25 cellular contexts compared by ENCODE assay signal in the genomic region with DNA sequence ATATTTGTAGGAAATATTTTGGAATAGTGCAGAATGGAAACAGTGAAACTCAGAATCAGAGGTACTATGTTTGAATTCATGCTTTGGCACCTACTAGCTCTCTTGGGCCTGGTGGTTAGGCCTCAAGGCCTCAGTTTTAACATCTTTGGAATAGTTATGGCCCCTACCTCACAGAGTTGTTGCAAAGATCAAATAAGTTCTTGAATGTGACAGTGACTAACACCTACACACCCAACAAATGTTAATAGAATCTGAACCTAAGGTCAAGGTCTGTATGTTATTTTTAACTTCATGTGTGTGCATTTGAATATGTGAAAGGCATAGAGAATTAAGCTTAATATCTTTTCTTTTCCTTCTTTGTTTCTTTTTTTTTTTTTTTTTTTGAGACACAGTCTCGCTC.
"Had no signal": no experiment of that assay in that cellular context is flagged by ENCODE, and none has a peak within 500 bp of the region (broad histone marks: within the 10 kb centered on the region; RNA-seq: fewer than 3 reads in every experiment).

No MANE protein-coding gene starts in this region.

- H3K4me3 Mint-ChIP-seq: activated naive CD4-positive, alpha-beta T cell treated with anti-CD3 and anti-CD28 coated beads, Interleukin-2, amount 50 U/mL, for 24 hours; endodermal cell; naive thymus-derived CD8-positive, alpha-beta T cell; stimulated activated effector memory CD8-positive, alpha-beta T cell treated with anti-CD3 and anti-CD28 coated beads, Interleukin-12 subunit alpha, Interleukin-12 subunit beta, amount 100 ng/mL, for 72 hours; WTC11 had no signal

- H3K4me1 ChIP-seq: ascending aorta, colonic mucosa had no signal

- H3K36me3 Mint-ChIP-seq: stimulated activated effector memory CD8-positive, alpha-beta T cell treated with anti-CD3 and anti-CD28 coated beads, Interleukin-12 subunit alpha, Interleukin-12 subunit beta, amount 100 ng/mL, for 72 hours had no signal

- H3K4me1 Mint-ChIP-seq: stimulated activated effector memory CD8-positive, alpha-beta T cell treated with anti-CD3 and anti-CD28 coated beads, Interleukin-12 subunit alpha, Interleukin-12 subunit beta, amount 100 ng/mL, for 72 hours had no signal

- H3K9me3 Mint-ChIP-seq: activated naive CD4-positive, alpha-beta T cell treated with anti-CD3 and anti-CD28 coated beads, Interleukin-2, amount 50 U/mL, for 24 hours; endodermal cell; naive thymus-derived CD8-positive, alpha-beta T cell; stimulated activated effector memory CD8-positive, alpha-beta T cell treated with anti-CD3 and anti-CD28 coated beads, Interleukin-12 subunit alpha, Interleukin-12 subunit beta, amount 100 ng/mL, for 72 hours; WTC11 had no signal

- H3K27ac Mint-ChIP-seq: activated naive CD4-positive, alpha-beta T cell treated with anti-CD3 and anti-CD28 coated beads, Interleukin-2, amount 50 U/mL, for 24 hours; endodermal cell; naive thymus-derived CD8-positive, alpha-beta T cell; stimulated activated effector memory CD8-positive, alpha-beta T cell treated with anti-CD3 and anti-CD28 coated beads, Interleukin-12 subunit alpha, Interleukin-12 subunit beta, amount 100 ng/mL, for 72 hours had no signal

- H3K27me3 ChIP-seq: ascending aorta, colonic mucosa, esophagus squamous epithelium, gastrocnemius medialis, ovary, stomach, suprapubic skin, tibial nerve had no signal

- H3K27ac ChIP-seq: ascending aorta, esophagus squamous epithelium, gastrocnemius medialis, ovary, psoas muscle, suprapubic skin had no signal

- H3K27me3 Mint-ChIP-seq: activated naive CD4-positive, alpha-beta T cell treated with anti-CD3 and anti-CD28 coated beads, Interleukin-2, amount 50 U/mL, for 24 hours; naive thymus-derived CD8-positive, alpha-beta T cell had no signal

- DNase-seq: activated gamma-delta T cell treated with Interleukin-2 at 50 U/mL for 16 hours; activated T-cell treated with anti-CD3 and anti-CD28 coated beads, Interleukin-2, amount 50 U/mL, for 1 hour; colonic mucosa; endodermal cell; esophagus squamous epithelium; gastrocnemius medialis; head of caudate nucleus; islet precursor cell; left cardiac atrium; naive thymus-derived CD8-positive, alpha-beta T cell; ovary; psoas muscle; right cardiac atrium; stimulated activated CD4-positive, alpha-beta T cell treated with anti-CD3 and anti-CD28 coated beads, Interleukin-2, amount 100 ng/mL, for 24 hours; stomach; T-helper 9 cell had no signal

- H3K9me3 ChIP-seq: ascending aorta, colonic mucosa, esophagus squamous epithelium, gastrocnemius medialis, ovary, psoas muscle, stomach, suprapubic skin, tibial nerve had no signal

- H3K36me3 ChIP-seq: colonic mucosa, gastrocnemius medialis, ovary had no signal

- FAIRE-seq: urothelium cell line had no signal

- H3K4me3 ChIP-seq: ascending aorta, colonic mucosa, esophagus squamous epithelium, gastrocnemius medialis, lung, ovary, psoas muscle, skin epidermis, stomach, suprapubic skin, tibial nerve had no signal
